13 cellular contexts compared by ENCODE assay signal in the genomic region with DNA sequence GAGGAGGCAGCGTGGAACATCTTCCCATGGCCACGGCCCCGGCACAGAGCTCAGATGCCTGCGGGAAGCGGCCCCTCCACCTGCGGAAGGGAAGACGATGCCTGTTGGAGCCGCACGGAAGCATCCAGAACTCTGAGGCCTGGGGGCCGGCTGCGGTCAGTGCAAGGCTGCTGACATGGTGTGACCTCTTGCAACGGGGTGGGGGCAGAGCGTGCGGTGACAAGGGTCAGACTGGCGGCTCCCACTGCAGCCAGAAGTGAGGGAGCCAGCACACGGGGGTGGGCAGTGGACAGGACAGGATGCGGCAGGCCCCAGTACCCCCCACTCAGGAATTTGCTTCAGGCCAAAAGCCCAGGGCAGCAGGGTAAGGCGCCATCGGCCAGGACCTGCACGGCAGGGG.
"Had no signal": no experiment of that assay in that cellular context is flagged by ENCODE, and none has a peak within 500 bp of the region (broad histone marks: within the 10 kb centered on the region; RNA-seq: fewer than 3 reads in every experiment).

No MANE protein-coding gene starts in this region.

- H3K4me1 ChIP-seq: pancreas, uterus had no signal

- H3K27me3 Mint-ChIP-seq: activated naive CD8-positive, alpha-beta T cell treated with anti-CD3 and anti-CD28 coated beads, Interleukin-2, amount 10 ng/mL, durations not matched to agents 7 days and 5 days had no signal

- H3K4me3 ChIP-seq: pancreas, testis, uterus had no signal

- H3K36me3 ChIP-seq: uterus had no signal

- H3K4me2 ChIP-seq: SK-N-SH had no signal

- DNase-seq: activated CD4-positive, alpha-beta T cell treated with anti-CD3 and anti-CD28 coated beads, Interleukin-2, amount 50 U/mL, for 4 hours; activated CD4-positive, CD25-positive, alpha-beta regulatory T cell; activated gamma-delta T cell treated with Interleukin-2 at 50 U/mL for 16 hours; activated T-cell treated with anti-CD3 and anti-CD28 coated beads, Interleukin-2, amount 50 U/mL, for 72 hours; anterior cingulate cortex; SK-N-SH; stimulated activated naive CD4-positive, alpha-beta T cell treated with Interleukin-2 at 50 U/mL for 16 hours had no signal

- H3K27ac Mint-ChIP-seq: activated naive CD8-positive, alpha-beta T cell treated with anti-CD3 and anti-CD28 coated beads, Interleukin-2, amount 10 ng/mL, durations not matched to agents 7 days and 5 days; activated T-cell treated with anti-CD3 and anti-CD28 coated beads, Interleukin-2, amount 50 U/mL, for 72 hours; endodermal cell had no signal

- H3K9me3 ChIP-seq: pancreas, testis had no signal

- ATAC-seq: activated T-cell treated with anti-CD3 and anti-CD28 coated beads, Interleukin-2, amount 50 U/mL, for 72 hours; esophagus mucosa; pancreas had no signal

- H3K27ac ChIP-seq: pancreas, testis, uterus had no signal

- H3K4me1 Mint-ChIP-seq: endodermal cell had no signal

- H3K4me3 Mint-ChIP-seq: activated naive CD8-positive, alpha-beta T cell treated with anti-CD3 and anti-CD28 coated beads, Interleukin-2, amount 10 ng/mL, durations not matched to agents 7 days and 5 days; activated T-cell treated with anti-CD3 and anti-CD28 coated beads, Interleukin-2, amount 50 U/mL, for 72 hours; endodermal cell had no signal

- H3K9ac ChIP-seq: SK-N-SH had no signal

- H3K27me3 ChIP-seq: pancreas, testis, uterus had no signal
